Comparison of ENCODE assay signal across 8 cellular contexts in the genomic region with DNA sequence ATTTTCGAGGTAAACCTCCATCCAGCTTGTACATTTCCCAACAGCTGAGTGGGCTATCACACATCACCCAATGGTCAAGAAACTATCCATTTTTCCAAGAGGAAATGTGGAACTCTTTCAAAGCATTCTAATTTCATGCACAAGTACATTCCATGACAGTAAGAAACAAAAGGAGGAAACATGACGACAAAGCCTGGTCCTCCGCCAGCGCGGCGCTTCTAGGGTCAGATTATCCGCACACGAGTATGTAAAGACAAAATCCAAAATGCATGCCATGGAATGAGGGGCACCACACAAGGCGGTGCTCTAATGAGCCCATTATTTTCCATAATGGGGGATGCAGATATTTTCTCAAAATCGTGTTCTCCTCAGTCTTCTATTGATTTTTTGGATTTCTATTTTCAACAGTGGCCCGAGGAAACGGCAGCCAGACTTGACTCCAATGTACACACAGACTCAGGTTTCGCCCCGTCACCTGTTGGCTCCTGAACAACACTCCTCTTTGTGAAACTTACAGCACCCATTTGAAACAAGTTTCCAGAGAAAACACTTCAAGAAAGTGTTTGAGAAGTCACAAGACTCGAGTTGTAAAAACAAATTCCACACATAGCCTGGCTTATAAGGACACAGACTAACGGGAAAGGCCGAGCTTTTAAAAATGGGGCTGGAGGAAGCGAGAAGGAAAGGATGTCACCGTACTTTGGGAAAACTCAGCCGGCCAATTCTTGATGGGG.
DNase-seq lines count a peak whose midpoint lies in the region; ATAC-seq and TF ChIP-seq lines count a peak whose summit lies in the region.

No MANE protein-coding gene starts in this region.

- WGBS in esophagus squamous epithelium, 2 donors = 30 to 33% methylated on average over 20 of the region's 20 CpGs

- TF ChIP-seq POLR2A in Peyer's patch (IDR thresholded peaks at IDR 0.05) (no peak), esophagus squamous epithelium (IDR thresholded peaks at IDR 0.05) (no peak)

- peak overlapping the region; percentile 77 to 91 (median 80) for H3K27ac ChIP-seq in Peyer's patch
- peak overlapping the region; percentile 55 to 84 (median 80) for H3K27ac ChIP-seq in esophagus squamous epithelium
- H3K27ac ChIP-seq in neutrophil = no peak overlapping the region
- H3K27ac ChIP-seq in foreskin keratinocyte = no peak overlapping the region

- peak in 1 of 3 donors; percentile 51 for DNase-seq in Peyer's patch
- DNase-seq in esophagus squamous epithelium (lab: John Stamatoyannopoulos, UW) = no peak
- no peak for DNase-seq in HUDEP-2 (lab: John Stamatoyannopoulos, UW; ENCODE audit: unreplicated experiment in 76 of 76)
- DNase-seq in foreskin keratinocyte = no peak

- ATAC-seq in GM19395 (IDR thresholded peaks at IDR 0.05; ENCODE audit: unreplicated experiment) (peak; percentile 0), GM21360 (IDR thresholded peaks at IDR 0.05; ENCODE audit: unreplicated experiment) (no peak), foreskin keratinocyte (no peak), HG02870 (IDR thresholded peaks at IDR 0.05; ENCODE audit: unreplicated experiment) (no peak)

- H3K4me3 ChIP-seq in Peyer's patch = peak overlapping the region; percentile 58 to 86 (median 82)
- H3K4me3 ChIP-seq in esophagus squamous epithelium = peak overlapping the region; percentile 56 to 78 (median 64)
- peak overlapping the region; percentile 49 to 52 for H3K4me3 ChIP-seq in neutrophil (ENCODE audit: low read depth in 1 of 2, low read length in 1 of 2)

- H3K27me3 ChIP-seq in Peyer's patch (no peaks in the 10 kb centered on the region), esophagus squamous epithelium (peaks cover 0 to 25% (median 0%) of the 10 kb centered on the region in 4 donors), neutrophil (peaks cover 94% of the 10 kb centered on the region), foreskin keratinocyte (no peaks in the 10 kb centered on the region)

- H3K9me3 ChIP-seq in Peyer's patch = no peaks in the 10 kb centered on the region
- H3K9me3 ChIP-seq in esophagus squamous epithelium = no peaks in the 10 kb centered on the region
- no peaks in the 10 kb centered on the region for H3K9me3 ChIP-seq in neutrophil

- H3K4me1 ChIP-seq in Peyer's patch (peaks cover 0 to 5% (median 2%) of the 10 kb centered on the region in 4 donors), esophagus squamous epithelium (peaks cover 0 to 35% (median 6%) of the 10 kb centered on the region in 3 donors), neutrophil (ENCODE audit: control insufficient read depth in 1 of 2, insufficient read depth in 1 of 2, low read depth in 1 of 2, low read length in 1 of 2) (peaks cover 15 to 18% of the 10 kb centered on the region in 2 experiments), foreskin keratinocyte (peaks cover 10% of the 10 kb centered on the region)

- intact Hi-C loops in esophagus squamous epithelium (cut with DNase I) = loop anchor here (10.0 kb wide), 1 partner anchor 853 kb away; no protein-coding TSS in a partner anchor

- TF ChIP-seq CTCF in Peyer's patch (IDR thresholded peaks at IDR 0.05) (no peak), esophagus squamous epithelium (IDR thresholded peaks at IDR 0.05) (no peak), neutrophil (IDR thresholded peaks at IDR 0.05) (no peak), foreskin keratinocyte (conservative IDR thresholded peaks at IDR 0.05) (no peak)

- H3K36me3 ChIP-seq in Peyer's patch (no peaks in the 10 kb centered on the region), esophagus squamous epithelium (no peaks in the 10 kb centered on the region), neutrophil (no peaks in the 10 kb centered on the region)

Comparison
In these comparisons a context has a peak if more than half of its experiments do, and no peak if none do; other contexts are left out.
1. H3K27ac ChIP-seq: peak in Peyer's patch (4 of 4) and esophagus squamous epithelium (4 of 4); none in neutrophil (single experiment) and foreskin keratinocyte (single experiment).
2. Peak in every context shown above with its lines, with median percentiles within 50 percentile points of each other: H3K4me3 ChIP-seq.